In the genomic region with DNA sequence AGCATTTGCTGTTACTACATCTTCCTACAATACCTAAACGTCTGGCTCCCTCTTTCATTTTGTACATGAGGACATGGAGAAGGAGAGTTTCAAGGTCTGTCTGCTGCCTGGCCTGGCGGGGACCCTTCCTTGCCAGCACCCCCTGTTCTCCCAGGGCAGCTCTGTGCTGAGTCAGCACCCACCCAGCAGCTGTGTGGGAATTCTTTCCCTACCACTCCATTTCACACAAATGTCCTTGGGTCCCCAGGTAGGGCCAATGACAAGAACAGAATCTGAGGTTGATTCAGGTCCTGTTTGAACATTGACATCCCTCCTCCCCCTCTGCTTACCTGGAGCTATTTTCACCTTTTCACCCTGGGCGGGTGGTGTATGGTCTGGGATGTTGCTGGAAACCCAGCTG, we compare ENCODE assay signal across 12 cellular contexts.
"Had no signal": no experiment of that assay in that cellular context is flagged by ENCODE, and none has a peak within 500 bp of the region (broad histone marks: within the 10 kb centered on the region; RNA-seq: fewer than 3 reads in every experiment).

No MANE protein-coding gene starts in this region.

- H3K4me2 ChIP-seq: smooth muscle cell had no signal

- H3K36me3 ChIP-seq: heart left ventricle, right atrium auricular region, suprapubic skin, thyroid gland had no signal

- H3K27ac ChIP-seq: heart left ventricle, right atrium auricular region, suprapubic skin, thyroid gland had no signal

- H3K27me3 ChIP-seq: right atrium auricular region, thyroid gland had no signal

- DNase-seq: effector memory CD4-positive, alpha-beta T cell; heart left ventricle; islet precursor cell; mammary epithelial cell; naive thymus-derived CD4-positive, alpha-beta T cell; nephron progenitor cell; stimulated activated CD4-positive, alpha-beta T cell treated with anti-CD3 and anti-CD28 coated beads, Interleukin-2, amount 100 ng/mL, for 48 hours; stimulated activated naive CD8-positive, alpha-beta T cell treated with anti-CD3 and anti-CD28 coated beads, Interleukin-15, Interleukin-2, amounts not matched to agents 100 U/mL and 50 U/mL, for 24 hours had no signal

- H3K9me3 ChIP-seq: right atrium auricular region, suprapubic skin, thyroid gland had no signal

- H3K4me3 ChIP-seq: heart left ventricle, right atrium auricular region, smooth muscle cell, suprapubic skin, thyroid gland had no signal
